Comparison of ENCODE assay signal across 25 cellular contexts in genomic region chr20:50590348-50590664, GRCh38.
DNase-seq lines count a peak whose midpoint lies in the region; ATAC-seq and TF ChIP-seq lines count a peak whose summit lies in the region.
"Had no signal": no experiment of that assay in that cellular context is flagged by ENCODE, and none has a peak within 500 bp of the region (broad histone marks: within the 10 kb centered on the region; RNA-seq: fewer than 3 reads in every experiment).

No MANE protein-coding gene starts in this region.

- TF ChIP-seq CTCF in VCaP (conservative IDR thresholded peaks at IDR 0.05) (no peak), ascending aorta (IDR thresholded peaks at IDR 0.05) (no peak)

- no peaks in the 10 kb centered on the region for H3K9me3 Mint-ChIP-seq in activated naive CD4-positive, alpha-beta T cell treated with anti-CD3 and anti-CD28 coated beads, Interleukin-2, amount 50 U/mL, for 72 hours
- H3K9me3 Mint-ChIP-seq: mesothelial cell of epicardium; naive thymus-derived CD4-positive, alpha-beta T cell had no signal

- DNase-seq in activated naive CD4-positive, alpha-beta T cell treated with anti-CD3 and anti-CD28 coated beads, Interleukin-2, amount 50 U/mL, for 72 hours (ENCODE audit: low spot score in 2 of 2), result no peak
- no peak for DNase-seq in activated naive CD4-positive, alpha-beta T cell (lab: John Stamatoyannopoulos, UW)
- DNase-seq in NCI-H2171 (lab: John Stamatoyannopoulos, UW) (peak; percentile 34), substantia nigra (lab: John Stamatoyannopoulos, UW) (no peak), ascending aorta (ENCODE audit: low spot score in 2 of 2) (no peak), SKM-1 (lab: John Stamatoyannopoulos, UW; ENCODE audit: unreplicated experiment) (no peak)
- DNase-seq: activated naive CD4-positive, alpha-beta T cell treated with anti-CD3 and anti-CD28 coated beads, Interleukin-2, amount 50 U/mL, for 16 hours; amygdala; BE2C; DMS53; effector CD4-positive, alpha-beta T cell; GDM1; hypothalamus; KG1; MG63; naive thymus-derived CD4-positive, alpha-beta T cell; NCI-H1436; NCI-H2227 treated with DMSO at 0.1 percent for 48 hours; NCI-H82; SK-N-SH; T-helper 2 cell; upper lobe of left lung had no signal

- no peak overlapping the region for H3K4me3 ChIP-seq in ascending aorta
- H3K4me3 ChIP-seq: MG63, upper lobe of left lung had no signal

- H3K27ac ChIP-seq in VCaP (peak overlapping the region; percentile 82; the same call in 1 of the 2 replicates), substantia nigra (ENCODE audit: low read depth, low read length, poor library complexity, severe bottlenecking) (peak overlapping the region; percentile 30), ascending aorta (no peak overlapping the region)
- H3K27ac ChIP-seq: upper lobe of left lung had no signal

- H3K36me3 Mint-ChIP-seq in activated naive CD4-positive, alpha-beta T cell treated with anti-CD3 and anti-CD28 coated beads, Interleukin-2, amount 50 U/mL, for 72 hours, result peaks cover 0 to 6% of the 10 kb centered on the region in 2 donors

- H3K27ac Mint-ChIP-seq in activated naive CD4-positive, alpha-beta T cell treated with anti-CD3 and anti-CD28 coated beads, Interleukin-2, amount 50 U/mL, for 72 hours, result peak overlapping the region; percentile 37 to 82
- H3K27ac Mint-ChIP-seq: mesothelial cell of epicardium had no signal

- peaks cover 0 to 4% of the 10 kb centered on the region in 2 donors for H3K4me1 ChIP-seq in ascending aorta

- H3K9me3 ChIP-seq in ascending aorta, result no peaks in the 10 kb centered on the region
- H3K9me3 ChIP-seq: BE2C, MG63, SK-N-SH, upper lobe of left lung had no signal

- no peak for ATAC-seq in activated naive CD4-positive, alpha-beta T cell treated with anti-CD3 and anti-CD28 coated beads, Interleukin-2, amount 50 U/mL, for 72 hours
- ATAC-seq in HG02852 (IDR thresholded peaks at IDR 0.05; ENCODE audit: unreplicated experiment), result no peak
- ATAC-seq: naive thymus-derived CD4-positive, alpha-beta T cell had no signal

- intact Hi-C loops in ascending aorta (cut with DNase I), result no loop called here

- no peaks in the 10 kb centered on the region for H3K27me3 ChIP-seq in ascending aorta
- H3K27me3 ChIP-seq: BE2C, MG63, upper lobe of left lung had no signal

- H3K36me3 ChIP-seq in ascending aorta, result peaks cover 21 to 27% of the 10 kb centered on the region in 2 donors

Comparison
In these comparisons a context has a peak if more than half of its experiments do, and no peak if none do; other contexts are left out.
1. H3K27ac ChIP-seq: peak in VCaP (single experiment) and substantia nigra (single experiment); none in ascending aorta (0 of 2).